Comparison of ENCODE assay signal across 18 cellular contexts in genomic region chr4:62342346-62342745, GRCh38.
"Had no signal": no experiment of that assay in that cellular context is flagged by ENCODE, and none has a peak within 500 bp of the region (broad histone marks: within the 10 kb centered on the region; RNA-seq: fewer than 3 reads in every experiment).

No MANE protein-coding gene starts in this region.

- H3K36me3 ChIP-seq: colonic mucosa, gastrocnemius medialis, right atrium auricular region, sigmoid colon had no signal

- H3K4me2 ChIP-seq: hepatocyte had no signal

- DNase-seq: cerebellar nuclear complex; colonic mucosa; dermis blood vessel endothelial cell; gastrocnemius medialis; left colon; left ventricle myocardium superior; mesendoderm; naive thymus-derived CD4-positive, alpha-beta T cell; nephron progenitor cell; posterior cingulate gyrus; sigmoid colon; stimulated activated CD4-positive, alpha-beta T cell treated with anti-CD3 and anti-CD28 coated beads, Interleukin-12 subunit alpha, Interleukin-12 subunit beta, amount 100 ng/mL, for 4 hours; stimulated activated naive CD4-positive, alpha-beta T cell treated with Interleukin-2 at 50 U/mL for 16 hours; trophoblast cell had no signal

- H3K27me3 ChIP-seq: colonic mucosa, gastrocnemius medialis, hepatocyte, right atrium auricular region, sigmoid colon had no signal

- H3K27ac ChIP-seq: colonic mucosa, gastrocnemius medialis, hepatocyte, right atrium auricular region, sigmoid colon, skin epidermis had no signal

- H3K79me2 ChIP-seq: hepatocyte had no signal

- H3K4me3 ChIP-seq: colonic mucosa, gastrocnemius medialis, hepatocyte, lung, right atrium auricular region, sigmoid colon, skin epidermis had no signal

- H3K4me1 ChIP-seq: colonic mucosa, gastrocnemius medialis, right atrium auricular region, sigmoid colon had no signal

- H2AFZ ChIP-seq: hepatocyte had no signal

- H3K9me3 ChIP-seq: colonic mucosa had no signal
